Comparison of ENCODE assay signal across 1 cellular context in the genomic region with DNA sequence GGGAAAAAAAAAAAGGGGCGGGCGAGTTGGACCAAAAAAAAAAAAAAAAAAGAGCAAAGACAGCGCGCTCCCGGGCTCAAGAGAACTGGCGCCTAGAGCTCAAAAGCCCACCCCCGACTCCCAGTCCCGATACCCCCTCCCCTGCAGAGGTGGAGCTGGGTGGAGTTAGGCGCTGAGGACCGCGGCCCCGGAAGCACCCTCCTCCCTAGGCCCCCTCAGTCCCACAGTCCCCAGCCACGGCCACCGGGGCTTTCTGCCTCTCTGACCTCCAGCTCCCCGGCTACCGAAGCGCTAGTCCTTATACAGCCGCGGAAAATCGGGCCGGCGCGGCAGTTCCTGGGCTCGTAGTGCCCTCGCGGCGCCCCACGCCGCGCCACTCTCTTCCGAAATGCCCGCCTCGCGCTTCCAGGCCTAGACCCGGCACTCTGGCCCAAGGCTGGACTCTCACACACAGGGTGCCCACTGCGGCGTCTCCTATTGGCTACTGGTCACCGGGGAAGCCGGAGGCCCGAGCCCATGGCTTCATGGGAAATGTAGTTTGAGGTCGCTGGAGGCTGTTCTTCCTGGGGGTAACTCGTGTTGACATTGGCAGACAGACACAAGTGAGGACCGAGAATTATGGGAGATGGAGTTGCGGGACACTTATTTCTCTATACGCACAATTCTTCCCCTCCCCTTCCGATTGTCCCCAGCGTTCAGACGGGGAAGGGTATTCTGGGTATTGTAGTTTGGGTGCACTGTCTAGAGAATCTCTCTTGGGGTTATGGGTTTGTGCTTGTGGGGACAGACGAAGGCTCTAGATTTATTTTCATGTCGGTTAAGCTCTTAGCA.
TF ChIP-seq lines count a peak whose summit lies in the region.

TSS of gene ENOX2 (minus strand) at position 427 of the 831 bp plus-strand sequence. CDS start 199,993 bp downstream, outside the sequence.

TF ChIP-seq in K562, 482 proteins besides CTCF, POLR2A, EP300 and RAD21 (continued from another document and continues in another):
- TF ChIP-seq, protein P1, sequence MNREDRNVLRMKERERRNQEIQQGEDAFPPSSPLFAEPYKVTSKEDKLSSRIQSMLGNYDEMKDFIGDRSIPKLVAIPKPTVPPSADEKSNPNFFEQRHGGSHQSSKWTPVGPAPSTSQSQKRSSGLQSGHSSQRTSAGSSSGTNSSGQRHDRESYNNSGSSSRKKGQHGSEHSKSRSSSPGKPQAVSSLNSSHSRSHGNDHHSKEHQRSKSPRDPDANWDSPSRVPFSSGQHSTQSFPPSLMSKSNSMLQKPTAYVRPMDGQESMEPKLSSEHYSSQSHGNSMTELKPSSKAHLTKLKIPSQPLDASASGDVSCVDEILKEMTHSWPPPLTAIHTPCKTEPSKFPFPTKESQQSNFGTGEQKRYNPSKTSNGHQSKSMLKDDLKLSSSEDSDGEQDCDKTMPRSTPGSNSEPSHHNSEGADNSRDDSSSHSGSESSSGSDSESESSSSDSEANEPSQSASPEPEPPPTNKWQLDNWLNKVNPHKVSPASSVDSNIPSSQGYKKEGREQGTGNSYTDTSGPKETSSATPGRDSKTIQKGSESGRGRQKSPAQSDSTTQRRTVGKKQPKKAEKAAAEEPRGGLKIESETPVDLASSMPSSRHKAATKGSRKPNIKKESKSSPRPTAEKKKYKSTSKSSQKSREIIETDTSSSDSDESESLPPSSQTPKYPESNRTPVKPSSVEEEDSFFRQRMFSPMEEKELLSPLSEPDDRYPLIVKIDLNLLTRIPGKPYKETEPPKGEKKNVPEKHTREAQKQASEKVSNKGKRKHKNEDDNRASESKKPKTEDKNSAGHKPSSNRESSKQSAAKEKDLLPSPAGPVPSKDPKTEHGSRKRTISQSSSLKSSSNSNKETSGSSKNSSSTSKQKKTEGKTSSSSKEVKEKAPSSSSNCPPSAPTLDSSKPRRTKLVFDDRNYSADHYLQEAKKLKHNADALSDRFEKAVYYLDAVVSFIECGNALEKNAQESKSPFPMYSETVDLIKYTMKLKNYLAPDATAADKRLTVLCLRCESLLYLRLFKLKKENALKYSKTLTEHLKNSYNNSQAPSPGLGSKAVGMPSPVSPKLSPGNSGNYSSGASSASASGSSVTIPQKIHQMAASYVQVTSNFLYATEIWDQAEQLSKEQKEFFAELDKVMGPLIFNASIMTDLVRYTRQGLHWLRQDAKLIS (CRISPR knock-in tag; IDR thresholded peaks at IDR 0.05): no peak; the same call in 1 of the 2 replicates
- TF ChIP-seq, protein P2, sequence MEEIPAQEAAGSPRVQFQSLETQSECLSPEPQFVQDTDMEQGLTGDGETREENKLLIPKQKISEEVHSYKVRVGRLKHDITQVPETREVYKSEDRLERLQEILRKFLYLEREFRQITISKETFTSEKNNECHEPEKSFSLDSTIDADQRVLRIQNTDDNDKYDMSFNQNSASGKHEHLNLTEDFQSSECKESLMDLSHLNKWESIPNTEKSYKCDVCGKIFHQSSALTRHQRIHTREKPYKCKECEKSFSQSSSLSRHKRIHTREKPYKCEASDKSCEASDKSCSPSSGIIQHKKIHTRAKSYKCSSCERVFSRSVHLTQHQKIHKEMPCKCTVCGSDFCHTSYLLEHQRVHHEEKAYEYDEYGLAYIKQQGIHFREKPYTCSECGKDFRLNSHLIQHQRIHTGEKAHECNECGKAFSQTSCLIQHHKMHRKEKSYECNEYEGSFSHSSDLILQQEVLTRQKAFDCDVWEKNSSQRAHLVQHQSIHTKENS (CRISPR knock-in tag; IDR thresholded peaks at IDR 0.05): no peak
- TF ChIP-seq TEAD2 (tag; IDR thresholded peaks at IDR 0.05) (no peak), STAG1 (CRISPR knock-in tag; IDR thresholded peaks at IDR 0.05; ENCODE audit: borderline replicate concordance) (no peak), TCFL5 (CRISPR knock-in tag; conservative IDR thresholded peaks at IDR 0.05) (no peak), TCF7 (IDR thresholded peaks at IDR 0.05; ENCODE audit: borderline replicate concordance) (no peak), ZNF140 (CRISPR knock-in tag; IDR thresholded peaks at IDR 0.05) (no peak), ZNF707 (CRISPR knock-in tag; conservative IDR thresholded peaks at IDR 0.05) (no peak), ZBTB8A (IDR thresholded peaks at IDR 0.05; ENCODE audit: partially characterized antibody) (no peak), IRF2 (CRISPR knock-in tag; IDR thresholded peaks at IDR 0.05) (no peak), TAF7 (tag; IDR thresholded peaks at IDR 0.05) (no peak), CEBPG (CRISPR knock-in tag; IDR thresholded peaks at IDR 0.05) (no peak), CEBPG (tag; conservative IDR thresholded peaks at IDR 0.05 in 1 of 2, IDR thresholded peaks at IDR 0.05 in 1 of 2) (no peak), KLF10 (CRISPR knock-in tag; IDR thresholded peaks at IDR 0.05) (no peak), TEAD4 (IDR thresholded peaks at IDR 0.05; ENCODE audit: low read length) (no peak), TEAD4 (CRISPR knock-in tag; IDR thresholded peaks at IDR 0.05; ENCODE audit: borderline replicate concordance) (no peak), FOSL1 (tag; conservative IDR thresholded peaks at IDR 0.05) (no peak), ZFPM2 (CRISPR knock-in tag; IDR thresholded peaks at IDR 0.05) (no peak), SOX6 (IDR thresholded peaks at IDR 0.05) (no peak), ELF1 (tag; IDR thresholded peaks at IDR 0.05) (peak; percentile 78), NCOR1 (IDR thresholded peaks at IDR 0.05) (no peak), PYGO2 (tag; IDR thresholded peaks at IDR 0.05) (no peak), KAT8 (IDR thresholded peaks at IDR 0.05; ENCODE audit: low read depth) (no peak), DLX4 (CRISPR knock-in tag; IDR thresholded peaks at IDR 0.05) (no peak), DMBX1 (CRISPR knock-in tag; IDR thresholded peaks at IDR 0.05; ENCODE audit: borderline replicate concordance) (no peak), ZFP91 (CRISPR knock-in tag; IDR thresholded peaks at IDR 0.05) (no peak), ZBTB17 (CRISPR knock-in tag; IDR thresholded peaks at IDR 0.05) (0 out of 2 replicates have a peak, but pooled peaks have one; percentile 59), RFX5 (IDR thresholded peaks at IDR 0.05; ENCODE audit: low read depth, low read length) (no peak), HEY1 (CRISPR knock-in tag; IDR thresholded peaks at IDR 0.05; ENCODE audit: borderline replicate concordance) (no peak), ADNP (tag; IDR thresholded peaks at IDR 0.05) (no peak), CHAMP1 (IDR thresholded peaks at IDR 0.05) (peak; percentile 15; the same call in 1 of the 2 replicates), E2F8 (IDR thresholded peaks at IDR 0.05; ENCODE audit: low read depth, partially characterized antibody) (no peak), HDAC6 (IDR thresholded peaks at IDR 0.05; ENCODE audit: low read depth, low read length) (no peak), TRIM25 (IDR thresholded peaks at IDR 0.05; ENCODE audit: borderline replicate concordance) (no peak), KDM5B (IDR thresholded peaks at IDR 0.05; ENCODE audit: insufficient replicate concordance, low read depth, low read length) (peak; percentile 45), NCOA1 (IDR thresholded peaks at IDR 0.05; ENCODE audit: low read depth) (no peak), DPF2 (IDR thresholded peaks at IDR 0.05) (no peak), SMAD4 (CRISPR knock-in tag; conservative IDR thresholded peaks at IDR 0.05) (0 out of 2 replicates have a peak, but pooled peaks have one; percentile 47), ATF1 (CRISPR knock-in tag; IDR thresholded peaks at IDR 0.05) (no peak), ATF1 (tag; IDR thresholded peaks at IDR 0.05) (peak; percentile 84), ZNF232 (CRISPR knock-in tag; IDR thresholded peaks at IDR 0.05) (no peak), ZNF12 (CRISPR knock-in tag; IDR thresholded peaks at IDR 0.05) (no peak), GATAD2A (IDR thresholded peaks at IDR 0.05) (no peak), ZNF436 (CRISPR knock-in tag; IDR thresholded peaks at IDR 0.05) (no peak), MAZ (CRISPR knock-in tag; conservative IDR thresholded peaks at IDR 0.05 in 1 of 2, IDR thresholded peaks at IDR 0.05 in 1 of 2) (peak; percentile 41 to 56; a peak in 3 of 4 replicates), THRAP3 (IDR thresholded peaks at IDR 0.05; ENCODE audit: borderline replicate concordance) (no peak)
- TF ChIP-seq, protein P3, sequence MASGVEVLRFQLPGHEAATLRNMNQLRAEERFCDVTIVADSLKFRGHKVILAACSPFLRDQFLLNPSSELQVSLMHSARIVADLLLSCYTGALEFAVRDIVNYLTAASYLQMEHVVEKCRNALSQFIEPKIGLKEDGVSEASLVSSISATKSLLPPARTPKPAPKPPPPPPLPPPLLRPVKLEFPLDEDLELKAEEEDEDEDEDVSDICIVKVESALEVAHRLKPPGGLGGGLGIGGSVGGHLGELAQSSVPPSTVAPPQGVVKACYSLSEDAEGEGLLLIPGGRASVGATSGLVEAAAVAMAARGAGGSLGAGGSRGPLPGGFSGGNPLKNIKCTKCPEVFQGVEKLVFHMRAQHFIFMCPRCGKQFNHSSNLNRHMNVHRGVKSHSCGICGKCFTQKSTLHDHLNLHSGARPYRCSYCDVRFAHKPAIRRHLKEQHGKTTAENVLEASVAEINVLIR (CRISPR knock-in tag; IDR thresholded peaks at IDR 0.05): no peak
- TF ChIP-seq, protein P4, sequence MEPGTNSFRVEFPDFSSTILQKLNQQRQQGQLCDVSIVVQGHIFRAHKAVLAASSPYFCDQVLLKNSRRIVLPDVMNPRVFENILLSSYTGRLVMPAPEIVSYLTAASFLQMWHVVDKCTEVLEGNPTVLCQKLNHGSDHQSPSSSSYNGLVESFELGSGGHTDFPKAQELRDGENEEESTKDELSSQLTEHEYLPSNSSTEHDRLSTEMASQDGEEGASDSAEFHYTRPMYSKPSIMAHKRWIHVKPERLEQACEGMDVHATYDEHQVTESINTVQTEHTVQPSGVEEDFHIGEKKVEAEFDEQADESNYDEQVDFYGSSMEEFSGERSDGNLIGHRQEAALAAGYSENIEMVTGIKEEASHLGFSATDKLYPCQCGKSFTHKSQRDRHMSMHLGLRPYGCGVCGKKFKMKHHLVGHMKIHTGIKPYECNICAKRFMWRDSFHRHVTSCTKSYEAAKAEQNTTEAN (CRISPR knock-in tag; IDR thresholded peaks at IDR 0.05): no peak
